In the genomic region with DNA sequence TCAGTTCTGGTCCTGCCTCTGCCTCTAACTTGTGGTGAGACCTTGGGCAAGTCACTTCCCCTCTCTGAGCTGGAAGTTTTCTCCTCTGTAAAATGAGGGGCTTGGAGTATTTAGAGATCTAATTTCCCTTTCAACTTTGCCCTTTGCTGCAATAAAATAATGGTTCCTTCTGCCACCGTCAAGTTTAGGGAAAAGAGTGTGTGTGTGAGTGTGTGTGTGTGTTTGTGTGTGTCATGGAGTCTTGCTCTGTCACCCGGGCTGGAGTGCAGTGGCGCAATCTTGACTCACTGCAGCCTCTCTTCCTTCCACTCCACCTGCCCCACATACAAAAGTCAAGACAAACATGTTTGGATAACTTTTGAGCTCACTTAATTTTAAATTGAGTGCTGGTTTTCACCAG, we compare ENCODE assay signal across 9 cellular contexts. TPM values are rescaled to one million over a fixed set of nuclear protein-coding genes. Genes with fewer than 3 reads are reported as not detected.
A peak's percentile ranks its signal among the peaks of the same experiment; 100 is the strongest.
DNase-seq lines count a peak whose midpoint lies in the region; ATAC-seq and TF ChIP-seq lines count a peak whose summit lies in the region.
"Had no signal": no experiment of that assay in that cellular context is flagged by ENCODE, and none has a peak within 500 bp of the region (broad histone marks: within the 10 kb centered on the region; RNA-seq: fewer than 3 reads in every experiment).

No MANE protein-coding gene starts in this region.

- DNase-seq in CD1c-positive myeloid dendritic cell (ENCODE audit: extremely low spot score) = peak; percentile 50
- DNase-seq in NOMO-1 treated with dmso at 0.1 percent for 144 hours (lab: John Stamatoyannopoulos, UW; ENCODE audit: unreplicated experiment) = peak; percentile 63
- DNase-seq in BE2C = no peak
- no peak for DNase-seq in hepatic stellate cell (ENCODE audit: low spot score)
- no peak for DNase-seq in NCI-H524 treated with DMSO at 0.1 percent for 48 hours (lab: John Stamatoyannopoulos, UW)

- H3K4me3 ChIP-seq in esophagus (ENCODE audit: low read depth in 1 of 2, low read length in 2 of 2) = no peak overlapping the region
- H3K4me3 ChIP-seq in muscle layer of duodenum (ENCODE audit: low read depth in 1 of 2, low read length in 2 of 2) = no peak overlapping the region
- no peak overlapping the region for H3K4me3 ChIP-seq in BE2C (ENCODE audit: low read depth, low read length)
- H3K4me3 ChIP-seq: tibial nerve had no signal

- peaks cover 0 to 10% of the 10 kb centered on the region in 2 donors for H3K4me1 ChIP-seq in esophagus (ENCODE audit: control insufficient read depth in 2 of 2, insufficient read depth in 2 of 2, low read length in 1 of 2)
- H3K4me1 ChIP-seq in muscle layer of duodenum (ENCODE audit: control insufficient read depth in 1 of 2, insufficient read depth in 2 of 2, low read length in 2 of 2) = peaks cover 6 to 15% of the 10 kb centered on the region in 2 donors
- peaks cover 17% of the 10 kb centered on the region for H3K4me1 ChIP-seq in BE2C

- no peak for TF ChIP-seq CTCF in BE2C (IDR thresholded peaks at IDR 0.05; ENCODE audit: low read depth, low read length)

- no peak for ATAC-seq in HG03521 (IDR thresholded peaks at IDR 0.05; ENCODE audit: unreplicated experiment)

- WGBS in esophagus, 2 donors = 25 to 38% methylated on average over 3 of the region's 3 CpGs

- no peaks in the 10 kb centered on the region for H3K9me3 ChIP-seq in esophagus (ENCODE audit: control insufficient read depth in 2 of 2, insufficient read depth in 1 of 2, low read depth in 1 of 2, low read length in 1 of 2)
- H3K9me3 ChIP-seq in muscle layer of duodenum (ENCODE audit: control insufficient read depth in 1 of 2, low read length in 2 of 2) = no peaks in the 10 kb centered on the region
- H3K9me3 ChIP-seq in BE2C = no peaks in the 10 kb centered on the region
- H3K9me3 ChIP-seq: tibial nerve had no signal

- H3K27me3 ChIP-seq in esophagus (ENCODE audit: control insufficient read depth in 1 of 2, insufficient read depth in 2 of 2, low read length in 2 of 2) (no peaks in the 10 kb centered on the region), muscle layer of duodenum (ENCODE audit: low read depth, low read length) (no peaks in the 10 kb centered on the region), BE2C (no peaks in the 10 kb centered on the region)

- H3K36me3 ChIP-seq in esophagus (ENCODE audit: control insufficient read depth in 2 of 2, insufficient read depth in 2 of 2, low read length in 1 of 2) (no peaks in the 10 kb centered on the region), muscle layer of duodenum (ENCODE audit: control insufficient read depth in 1 of 2, insufficient read depth in 2 of 2, low read length in 2 of 2) (no peaks in the 10 kb centered on the region), BE2C (no peaks in the 10 kb centered on the region)
- H3K36me3 ChIP-seq: tibial nerve had no signal

- peak overlapping the region; percentile 91 to 97 for H3K27ac ChIP-seq in esophagus (ENCODE audit: low read depth in 2 of 2, low read length in 1 of 2)
- peak overlapping the region; percentile 59 for H3K27ac ChIP-seq in muscle layer of duodenum (ENCODE audit: low read length)

RNA-seq across cellular contexts. Expression of gene PIM1, which starts 39.2 kb away (rescaled TPM):
- polyA plus RNA-seq in esophagus = 100 to 1,000 TPM; 174 to 178 TPM
- 64.9 TPM for polyA plus RNA-seq in BE2C (2012; ENCODE audit: insufficient read depth, insufficient read length, low read depth)

Comparison
In these comparisons a context has a peak if more than half of its experiments do, and no peak if none do; other contexts are left out.
1. DNase-seq: peak in CD1c-positive myeloid dendritic cell (single experiment) and NOMO-1 treated with dmso at 0.1 percent for 144 hours (single experiment); none in BE2C (single experiment), hepatic stellate cell (single experiment) and NCI-H524 treated with DMSO at 0.1 percent for 48 hours (single experiment).